Comparison of ENCODE assay signal across 17 cellular contexts in the genomic region with DNA sequence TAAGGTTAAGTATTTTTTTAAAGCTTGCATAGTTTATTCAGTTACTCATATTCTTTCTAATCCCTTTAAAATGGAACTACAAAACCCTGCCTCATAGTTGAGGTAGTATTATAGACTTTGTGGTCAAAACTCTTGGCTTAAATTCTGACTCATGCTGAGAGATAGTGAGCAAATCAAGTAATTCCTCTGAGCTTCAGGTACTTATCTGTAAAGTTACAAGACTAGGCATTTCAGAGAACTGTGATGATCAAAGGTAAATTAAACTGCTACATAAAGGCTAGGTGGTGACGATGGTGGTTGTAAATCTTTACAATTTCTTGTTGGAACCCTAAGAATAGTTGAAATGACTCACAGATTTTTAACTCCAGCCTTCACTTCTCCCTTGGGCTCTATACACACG. TPM values are rescaled to one million over a fixed set of nuclear protein-coding genes. Genes with fewer than 3 reads are reported as not detected.
A peak's percentile ranks its signal among the peaks of the same experiment; 100 is the strongest.
DNase-seq lines count a peak whose midpoint lies in the region; ATAC-seq, FAIRE-seq and TF ChIP-seq lines count a peak whose summit lies in the region.
"Had no signal": no experiment of that assay in that cellular context is flagged by ENCODE, and none has a peak within 500 bp of the region (broad histone marks: within the 10 kb centered on the region; RNA-seq: fewer than 3 reads in every experiment).

No MANE protein-coding gene starts in this region.

- no peak for TF ChIP-seq CTCF in MCF 10A (IDR thresholded peaks at IDR 0.05; ENCODE audit: unreplicated experiment)
- no peak for TF ChIP-seq CTCF in breast epithelium (IDR thresholded peaks at IDR 0.05)
- no peak for TF ChIP-seq CTCF in fibroblast of mammary gland (conservative IDR thresholded peaks at IDR 0.05; ENCODE audit: control insufficient read depth, insufficient read depth, low read depth, low read length)
- TF ChIP-seq CTCF in ascending aorta (IDR thresholded peaks at IDR 0.05): no peak
- no peak for TF ChIP-seq CTCF in HepG2 (CRISPR knock-in tag; IDR thresholded peaks at IDR 0.05)

- POLR2A ChIA-PET in MCF 10A (lab: Yijun Ruan, JAX) (interaction anchor here (0.7 to 2.0 kb wide), 4 partner anchors 47 to 151 kb away, joined by 3 to 8 read pairs (median 3); no protein-coding TSS in a partner anchor), HepG2 (lab: Yijun Ruan, JAX) (no interaction called here)

- H2AFZ ChIP-seq in HepG2 (ENCODE audit: low read length): no peak overlapping the region

- H3K27me3 ChIP-seq in breast epithelium (no peaks in the 10 kb centered on the region), ascending aorta (no peaks in the 10 kb centered on the region), HepG2 (ENCODE audit: control insufficient read depth in 1 of 2, insufficient read depth in 2 of 2, low read length in 2 of 2) (no peaks in the 10 kb centered on the region; a peak in 2 of 5 replicates)
- H3K27me3 ChIP-seq: body of pancreas, esophagus squamous epithelium, left lung had no signal

- H4K20me1 ChIP-seq in HepG2 (ENCODE audit: insufficient read depth, low read length): no peaks in the 10 kb centered on the region

- H3K4me2 ChIP-seq in HepG2 (ENCODE audit: low read depth, low read length): no peak overlapping the region

- FAIRE-seq in urothelium cell line (lab: Jason Lieb, UNC): no peak
- FAIRE-seq in HepG2 (lab: Jason Lieb, UNC): no peak

- CTCF ChIA-PET in MCF 10A (lab: Yijun Ruan, JAX): interaction anchor here (0.9 to 1.3 kb wide), 4 partner anchors 86 to 185 kb away, joined by 3 to 5 read pairs (median 3); a partner anchor contains a TSS
- CTCF ChIA-PET in HepG2 (lab: Yijun Ruan, JAX; ENCODE audit: low intra/inter-chr PET ratio, low total read pairs): no interaction called here

- DNase-seq in MCF 10A (ENCODE audit: unreplicated experiment): peak; percentile 47
- DNase-seq in breast epithelium (ENCODE audit: low spot score in 2 of 2): no peak
- DNase-seq in RPMI7951 (ENCODE audit: low read depth): peak; percentile 59
- peak; percentile 82 for DNase-seq in fibroblast of mammary gland (ENCODE audit: low read depth)
- DNase-seq in urothelium cell line (ENCODE audit: low spot score): peak; percentile 62
- no peak for DNase-seq in ascending aorta (ENCODE audit: low spot score in 2 of 2)
- no peak for DNase-seq in HepG2 (ENCODE audit: low spot score)
- DNase-seq: activated CD4-positive, alpha-beta T cell treated with anti-CD3 and anti-CD28 coated beads, Interleukin-2, amount 50 U/mL, for 1 hour; body of pancreas; C1 segment of cervical spinal cord; esophagus squamous epithelium; left lung; NCI-H2171 treated with DMSO at 0.1 percent for 48 hours; posterior cingulate gyrus had no signal

- intact Hi-C loops in MCF 10A (cut with micrococcal nuclease) (loop anchor here (5.0 kb wide), 2 partner anchors 153 to 553 kb away; a partner anchor contains a TSS), breast epithelium (cut with DNase I; ENCODE audit: low total_unique reads) (no loop called here), ascending aorta (cut with DNase I) (loop anchor here (5.0 to 10.0 kb wide), 4 partner anchors 103 to 768 kb away; a partner anchor contains a TSS), HepG2 (cut with micrococcal nuclease; ENCODE audit: unreplicated experiment) (loop anchor here (5.0 to 10.0 kb wide), 3 partner anchors 83 to 365 kb away; a partner anchor contains a TSS)

- no peaks in the 10 kb centered on the region for H3K9me3 Mint-ChIP-seq in MCF 10A (ENCODE audit: unreplicated experiment)

- peaks cover 7% of the 10 kb centered on the region for H3K36me3 Mint-ChIP-seq in MCF 10A (ENCODE audit: insufficient read depth, unreplicated experiment)

- TF ChIP-seq POLR2A in breast epithelium (IDR thresholded peaks at IDR 0.05) (no peak), HepG2 (IDR thresholded peaks at IDR 0.05; ENCODE audit: insufficient read depth in 1 of 2, low read depth in 2 of 2, low read length in 2 of 2) (no peak)

- TF ChIP-seq RAD21 in HepG2 (CRISPR knock-in tag; IDR thresholded peaks at IDR 0.05): no peak

- H3K36me3 ChIP-seq in breast epithelium (no peaks in the 10 kb centered on the region), ascending aorta (no peaks in the 10 kb centered on the region), HepG2 (replicated peaks in 1 of 2; ENCODE audit: control insufficient read depth in 1 of 2, insufficient read depth in 2 of 2, low read length in 2 of 2) (no peaks in the 10 kb centered on the region)
- H3K36me3 ChIP-seq: esophagus squamous epithelium, left lung had no signal

- no peak overlapping the region for H3K9ac ChIP-seq in HepG2 (ENCODE audit: insufficient read depth, low read depth, low read length)

- no peaks in the 10 kb centered on the region for H3K9me3 ChIP-seq in breast epithelium
- H3K9me3 ChIP-seq in ascending aorta: no peaks in the 10 kb centered on the region
- H3K9me3 ChIP-seq in HepG2 (ENCODE audit: low read length): no peaks in the 10 kb centered on the region
- H3K9me3 ChIP-seq: body of pancreas, esophagus squamous epithelium, left lung had no signal

- ATAC-seq in HepG2 (no peak), HG02852 (IDR thresholded peaks at IDR 0.05; ENCODE audit: unreplicated experiment) (no peak)
- ATAC-seq: body of pancreas, left lung had no signal

- 17% methylated on average over 2 of the region's 2 CpGs for WGBS in HepG2 (ENCODE audit: low lambda C conversion rate)

- TF ChIP-seq EP300 in HepG2 (IDR thresholded peaks at IDR 0.05; ENCODE audit: low read depth in 2 of 2, low read length in 2 of 2): no peak
- no peak for TF ChIP-seq EP300 in HepG2 (CRISPR knock-in tag; IDR thresholded peaks at IDR 0.05; ENCODE audit: borderline replicate concordance)

- peaks cover 29% of the 10 kb centered on the region for H3K4me1 Mint-ChIP-seq in MCF 10A (ENCODE audit: insufficient read depth, unreplicated experiment)

- H3K27me3 Mint-ChIP-seq in MCF 10A (ENCODE audit: insufficient read depth, unreplicated experiment): no peaks in the 10 kb centered on the region

- H3K4me1 ChIP-seq in breast epithelium (no peaks in the 10 kb centered on the region), ascending aorta (peaks cover 0 to 8% of the 10 kb centered on the region in 2 donors), HepG2 (ENCODE audit: insufficient read depth, low read length) (peaks cover 34% of the 10 kb centered on the region)

- H3K27ac ChIP-seq in breast epithelium: no peak overlapping the region
- H3K27ac ChIP-seq in ascending aorta: no peak overlapping the region
- no peak overlapping the region for H3K27ac ChIP-seq in HepG2 (ENCODE audit: extremely low read length, insufficient read depth, low read length)
- H3K27ac ChIP-seq: body of pancreas, left lung had no signal

- no TSS peak for BruUV-seq in MCF 10A (replicated peaks; lab: Mats Ljungman, UMichigan)
- BruUV-seq in HepG2 (replicated peaks; lab: Mats Ljungman, UMichigan): no TSS peak

- H3K4me3 Mint-ChIP-seq in MCF 10A (ENCODE audit: unreplicated experiment): no peak overlapping the region

- in situ Hi-C loops in HepG2 (cut with HindIII; ENCODE audit: extremely low pct_ligation_motif_present, low pct_unique_long_range_greater_than_20kb): no loop called here

- H3K79me2 ChIP-seq in HepG2 (ENCODE audit: insufficient read depth, low read length): peaks cover 4% of the 10 kb centered on the region

- H3K27ac Mint-ChIP-seq in MCF 10A (ENCODE audit: low read depth, unreplicated experiment): peak overlapping the region; percentile 43

- no peak overlapping the region for H3K4me3 ChIP-seq in breast epithelium
- no peak overlapping the region for H3K4me3 ChIP-seq in fibroblast of mammary gland (ENCODE audit: control insufficient read depth, low read depth, low read length)
- no peak overlapping the region for H3K4me3 ChIP-seq in ascending aorta
- no peak overlapping the region for H3K4me3 ChIP-seq in HepG2 (replicated peaks in 1 of 3; ENCODE audit: insufficient read depth in 1 of 3, low read depth in 2 of 3, low read length in 3 of 3)
- H3K4me3 ChIP-seq: body of pancreas, esophagus squamous epithelium, left lung had no signal

RNA-seq across cellular contexts. Expression of a gene that starts 3.2 kb away (rescaled TPM):
- 37.6 and 44.0 TPM in 2 replicates for total RNA-seq in MCF 10A (2022)
- 10 to 100 TPM; 29.8 to 32.2 (median 30.2) TPM for total RNA-seq in breast epithelium
- 26.0 and 27.7 TPM in 2 replicates for total RNA-seq in RPMI7951 (2014; rRNA removed; shearing (Covaris generic))
- 17.6 TPM for total RNA-seq in ascending aorta
- total RNA-seq in HepG2 (2016; rRNA removed; fragmentation: Illumina TruSeq; extraction: Trizol): 13.5 and 17.6 TPM in 2 replicates
- 7.4 and 10.5 TPM in 2 replicates for total RNA-seq in HepG2 (2016; cell fraction: cytosol; rRNA removed; fragmentation: Illumina TruSeq; extraction: Trizol; ENCODE audit: low read depth)
- 10.7 and 14.9 TPM in 2 replicates for total RNA-seq in HepG2 (2016; cell fraction: insoluble cytoplasmic fraction; rRNA removed; fragmentation: Illumina TruSeq; extraction: Trizol)
- total RNA-seq in HepG2 (2016; cell fraction: membrane; rRNA removed; fragmentation: Illumina TruSeq; extraction: Trizol): 8.2 TPM in 2 replicates
- 14.0 and 14.5 TPM in 2 replicates for total RNA-seq in HepG2 (2016; cell fraction: nucleus; rRNA removed; fragmentation: Illumina TruSeq; extraction: Trizol)
- polyA plus RNA-seq in HepG2 (2011; rRNA removed): 5.5 and 8.8 TPM in 2 replicates
- 3.3 and 4.0 TPM in 2 replicates for polyA plus RNA-seq in HepG2 (2011; cell fraction: cytosol; rRNA removed)
- 7.1 and 9.5 TPM in 2 replicates for polyA plus RNA-seq in HepG2 (2011; cell fraction: nucleus; rRNA removed)
- polyA plus RNA-seq in HepG2 (2012): 5.2 and 6.5 TPM in 2 replicates
- polyA plus RNA-seq in HepG2 (2016; cell fraction: cytosol; fragmentation: Illumina TruSeq; extraction: Trizol; ENCODE audit: low read depth): 0.71 and 0.84 TPM in 2 replicates
- polyA plus RNA-seq in HepG2 (2016; cell fraction: insoluble cytoplasmic fraction; fragmentation: Illumina TruSeq; extraction: Trizol; ENCODE audit: low read depth): 7.6 and 9.1 TPM in 2 replicates
- 2.5 and 2.7 TPM in 2 replicates for polyA plus RNA-seq in HepG2 (2016; cell fraction: membrane; fragmentation: Illumina TruSeq; extraction: Trizol; ENCODE audit: low read depth)
- 12.8 and 16.3 TPM in 2 replicates for polyA plus RNA-seq in HepG2 (2016; cell fraction: nucleus; fragmentation: Illumina TruSeq; extraction: Trizol; ENCODE audit: insufficient read depth, low read depth)
- polyA minus RNA-seq in HepG2 (2011; rRNA and poly(A)+ RNA removed; ENCODE audit: low replicate concordance): 21.0 and 28.3 TPM in 2 replicates
- 14.6 and 19.2 TPM in 2 replicates for polyA minus RNA-seq in HepG2 (2011; cell fraction: cytosol; rRNA and poly(A)+ RNA removed)
- 36.6 and 43.3 TPM in 2 replicates for polyA minus RNA-seq in HepG2 (2011; cell fraction: nucleus; rRNA and poly(A)+ RNA removed)

RNA-seq across cellular contexts. Expression of a gene that starts 42.2 kb away (rescaled TPM):
- total RNA-seq in MCF 10A (2022): not detected in 2 replicates
- not detected for total RNA-seq in breast epithelium
- total RNA-seq in RPMI7951 (2014; rRNA removed; shearing (Covaris generic)): not detected in 2 replicates
- total RNA-seq in ascending aorta: not detected
- total RNA-seq in HepG2 (2016; rRNA removed; fragmentation: Illumina TruSeq; extraction: Trizol): not detected in 2 replicates
- not detected in 2 replicates for total RNA-seq in HepG2 (2016; cell fraction: cytosol; rRNA removed; fragmentation: Illumina TruSeq; extraction: Trizol; ENCODE audit: low read depth)
- not detected in 2 replicates for total RNA-seq in HepG2 (2016; cell fraction: insoluble cytoplasmic fraction; rRNA removed; fragmentation: Illumina TruSeq; extraction: Trizol)
- total RNA-seq in HepG2 (2016; cell fraction: membrane; rRNA removed; fragmentation: Illumina TruSeq; extraction: Trizol): not detected in 2 replicates
- total RNA-seq in HepG2 (2016; cell fraction: nucleus; rRNA removed; fragmentation: Illumina TruSeq; extraction: Trizol): not detected in 2 replicates
- not detected in 2 replicates for polyA plus RNA-seq in HepG2 (2011; rRNA removed)
- not detected in 2 replicates for polyA plus RNA-seq in HepG2 (2011; cell fraction: cytosol; rRNA removed)
- polyA plus RNA-seq in HepG2 (2011; cell fraction: nucleus; rRNA removed): not detected in 2 replicates
- not detected in 2 replicates for polyA plus RNA-seq in HepG2 (2012)
- not detected in 2 replicates for polyA plus RNA-seq in HepG2 (2016; cell fraction: cytosol; fragmentation: Illumina TruSeq; extraction: Trizol; ENCODE audit: low read depth)
- not detected in 2 replicates for polyA plus RNA-seq in HepG2 (2016; cell fraction: insoluble cytoplasmic fraction; fragmentation: Illumina TruSeq; extraction: Trizol; ENCODE audit: low read depth)
- not detected in 2 replicates for polyA plus RNA-seq in HepG2 (2016; cell fraction: membrane; fragmentation: Illumina TruSeq; extraction: Trizol; ENCODE audit: low read depth)
- not detected in 2 replicates for polyA plus RNA-seq in HepG2 (2016; cell fraction: nucleus; fragmentation: Illumina TruSeq; extraction: Trizol; ENCODE audit: insufficient read depth, low read depth)
- polyA minus RNA-seq in HepG2 (2011; rRNA and poly(A)+ RNA removed; ENCODE audit: low replicate concordance): not detected in 2 replicates
- not detected in 2 replicates for polyA minus RNA-seq in HepG2 (2011; cell fraction: cytosol; rRNA and poly(A)+ RNA removed)
- not detected in 2 replicates for polyA minus RNA-seq in HepG2 (2011; cell fraction: nucleus; rRNA and poly(A)+ RNA removed)
- total RNA-seq: body of pancreas, left lung, SK-MEL-5, ureter had no signal

Comparison
In these comparisons a context has a peak if more than half of its experiments do, and no peak if none do; other contexts are left out.
1. DNase-seq: peak in MCF 10A (single experiment), RPMI7951 (single experiment), fibroblast of mammary gland (single experiment) and urothelium cell line (single experiment); none in breast epithelium (0 of 2), ascending aorta (0 of 2) and HepG2 (single experiment).